26 cellular contexts compared by ENCODE assay signal in genomic region chr12:110848524-110848923, GRCh38. TPM values are rescaled to one million over a fixed set of nuclear protein-coding genes. Genes with fewer than 3 reads are reported as not detected.
DNase-seq lines count a peak whose midpoint lies in the region; ATAC-seq, FAIRE-seq and TF ChIP-seq lines count a peak whose summit lies in the region.
"Had no signal": no experiment of that assay in that cellular context is flagged by ENCODE, and none has a peak within 500 bp of the region (broad histone marks: within the 10 kb centered on the region; RNA-seq: fewer than 3 reads in every experiment).

No MANE protein-coding gene starts in this region.

- no peak overlapping the region for H3K4ac ChIP-seq in neuronal stem cell (ENCODE audit: low read length)

- in situ Hi-C loops in HepG2 (cut with HindIII; ENCODE audit: extremely low pct_ligation_motif_present, low pct_unique_long_range_greater_than_20kb) = no loop called here
- in situ Hi-C loops in K562 (cut with MboI) = no loop called here
- in situ Hi-C loops in HAP-1 (cut with MboI; ENCODE audit: low sequenced_read_pairs) = no loop called here

- H3K4me2 ChIP-seq in HepG2 (ENCODE audit: low read depth, low read length) (no peak overlapping the region), K562 (ENCODE audit: insufficient read depth, low read length) (no peak overlapping the region), neuronal stem cell (ENCODE audit: insufficient read depth, low read length, poor library complexity, severe bottlenecking) (no peak overlapping the region)
- H3K4me2 ChIP-seq: A549; BLaER1 treated with 17β-estradiol and CSF1 and Interleukin-3, amounts not matched to agents 10 nM and 100 nM had no signal

- no peak overlapping the region for H2BK120ac ChIP-seq in neuronal stem cell (ENCODE audit: low read depth, low read length)

- TF ChIP-seq POLR2A in HepG2 (IDR thresholded peaks at IDR 0.05; ENCODE audit: insufficient read depth in 1 of 2, low read depth in 2 of 2, low read length in 2 of 2) (no peak), right lobe of liver (IDR thresholded peaks at IDR 0.05) (no peak), K562 (conservative IDR thresholded peaks at IDR 0.05) (no peak)

- H3K27ac Mint-ChIP-seq in endodermal cell = no peak overlapping the region
- H3K27ac Mint-ChIP-seq: CD4-positive, alpha-beta T cell; CD8-positive, alpha-beta memory T cell had no signal

- H2BK12ac ChIP-seq in neuronal stem cell (ENCODE audit: low read length) = no peak overlapping the region

- H3K4me1 Mint-ChIP-seq in endodermal cell = no peaks in the 10 kb centered on the region

- BruUV-seq in HepG2 (replicated peaks; lab: Mats Ljungman, UMichigan) (no TSS peak), K562 (replicated peaks; lab: Mats Ljungman, UMichigan) (no TSS peak)

- H3K79me1 ChIP-seq in neuronal stem cell (ENCODE audit: low read depth, low read length) = no peaks in the 10 kb centered on the region

- H2BK15ac ChIP-seq in neuronal stem cell (ENCODE audit: low read length) = no peak overlapping the region

- intact Hi-C loops in HepG2 (cut with micrococcal nuclease; ENCODE audit: unreplicated experiment) = no loop called here
- intact Hi-C loops in right lobe of liver (cut with DNase I) = no loop called here
- intact Hi-C loops in K562 (cut with micrococcal nuclease) = loop anchor here (5.0 kb wide), 1 partner anchor 44 kb away; no protein-coding TSS in a partner anchor

- H3K9me1 ChIP-seq in K562 (ENCODE audit: control insufficient read depth, insufficient read depth, low read length) = no peaks in the 10 kb centered on the region

- H3K27ac ChIP-seq in HepG2 (ENCODE audit: extremely low read length, insufficient read depth, low read length) (no peak overlapping the region), right lobe of liver (no peak overlapping the region), K562 (ENCODE audit: extremely low read depth, low read depth, low read length) (no peak overlapping the region), endodermal cell (ENCODE audit: low read depth, low read length) (no peak overlapping the region), neuronal stem cell (replicated peaks; ENCODE audit: low read length) (no peak overlapping the region)
- H3K27ac ChIP-seq: A549; BLaER1 treated with 17β-estradiol and CSF1 and Interleukin-3, amounts not matched to agents 10 nM and 100 nM had no signal

- no peak overlapping the region for H4K91ac ChIP-seq in neuronal stem cell (ENCODE audit: low read depth, low read length, poor library complexity)

- H3K36me3 Mint-ChIP-seq in endodermal cell (ENCODE audit: low read depth) = no peaks in the 10 kb centered on the region
- H3K36me3 Mint-ChIP-seq: CD14-positive monocyte; CD8-positive, alpha-beta memory T cell had no signal

- H2AK5ac ChIP-seq in neuronal stem cell (ENCODE audit: low read depth, low read length) = peak overlapping the region; percentile 22

- FAIRE-seq in HepG2 (lab: Jason Lieb, UNC) (no peak), K562 (lab: Jason Lieb, UNC) (no peak)
- FAIRE-seq: A549, D721Med, GM12891, GM18507 had no signal

- no peak overlapping the region for H3K14ac ChIP-seq in neuronal stem cell (ENCODE audit: low read length)

- no peaks in the 10 kb centered on the region for H3K36me3 ChIP-seq in HepG2 (replicated peaks in 1 of 2; ENCODE audit: control insufficient read depth in 1 of 2, insufficient read depth in 2 of 2, low read length in 2 of 2)
- no peaks in the 10 kb centered on the region for H3K36me3 ChIP-seq in right lobe of liver
- H3K36me3 ChIP-seq in K562 (ENCODE audit: control insufficient read depth, insufficient read depth, low read length) = no peaks in the 10 kb centered on the region
- no peaks in the 10 kb centered on the region for H3K36me3 ChIP-seq in endodermal cell (ENCODE audit: control insufficient read depth, insufficient read depth, low read length)
- no peaks in the 10 kb centered on the region for H3K36me3 ChIP-seq in neuronal stem cell (replicated peaks in 1 of 2; ENCODE audit: control insufficient read depth in 2 of 2, insufficient read depth in 2 of 2, low read length in 2 of 2)
- H3K36me3 ChIP-seq in HAP-1 (replicated peaks) = no peaks in the 10 kb centered on the region
- H3K36me3 ChIP-seq: BE2C; BLaER1 treated with 17β-estradiol and CSF1 and Interleukin-3, amounts not matched to agents 10 nM and 100 nM had no signal

- no peak overlapping the region for H2BK5ac ChIP-seq in neuronal stem cell (ENCODE audit: low read length)

- no peak overlapping the region for H3K4me3 Mint-ChIP-seq in endodermal cell

- no peak for TF ChIP-seq RAD21 in HepG2 (CRISPR knock-in tag; IDR thresholded peaks at IDR 0.05)
- no peak for TF ChIP-seq RAD21 in K562 (CRISPR knock-in tag; conservative IDR thresholded peaks at IDR 0.05 in 1 of 2, IDR thresholded peaks at IDR 0.05 in 1 of 2)

- H3K79me2 ChIP-seq in HepG2 (ENCODE audit: insufficient read depth, low read length) (no peaks in the 10 kb centered on the region), K562 (ENCODE audit: control insufficient read depth, insufficient read depth, low read length) (no peaks in the 10 kb centered on the region)

- no peak overlapping the region for H3K23ac ChIP-seq in neuronal stem cell (ENCODE audit: low read depth, low read length, poor library complexity)

- peaks cover 4% of the 10 kb centered on the region for H3K27me3 Mint-ChIP-seq in endodermal cell (ENCODE audit: insufficient read depth)

- H3K4me1 ChIP-seq in HepG2 (ENCODE audit: insufficient read depth, low read length) = no peaks in the 10 kb centered on the region
- H3K4me1 ChIP-seq in right lobe of liver = no peaks in the 10 kb centered on the region
- H3K4me1 ChIP-seq in K562 (replicated peaks in 1 of 2; ENCODE audit: control insufficient read depth in 2 of 2, insufficient read depth in 2 of 2, low read length in 2 of 2) = peaks cover 0 to 6% of the 10 kb centered on the region in 2 experiments; a peak in 2 of 5 replicates
- no peaks in the 10 kb centered on the region for H3K4me1 ChIP-seq in endodermal cell (ENCODE audit: control insufficient read depth, insufficient read depth, low read length)
- H3K4me1 ChIP-seq in neuronal stem cell (ENCODE audit: control insufficient read depth in 2 of 2, insufficient read depth in 1 of 2, low read depth in 1 of 2, low read length in 2 of 2) = peaks cover 0 to 2% of the 10 kb centered on the region in 2 donors
- no peaks in the 10 kb centered on the region for H3K4me1 ChIP-seq in HAP-1
- H3K4me1 ChIP-seq: A549, BE2C had no signal

- H3K4me3 ChIP-seq in HepG2 (replicated peaks in 1 of 3; ENCODE audit: insufficient read depth in 1 of 3, low read depth in 2 of 3, low read length in 3 of 3) (no peak overlapping the region), right lobe of liver (no peak overlapping the region), K562 (no peak overlapping the region), endodermal cell (ENCODE audit: low read length) (no peak overlapping the region), neuronal stem cell (ENCODE audit: low read length in 2 of 2) (no peak overlapping the region), HAP-1 (no peak overlapping the region)
- H3K4me3 ChIP-seq: A549; BLaER1 treated with 17β-estradiol and CSF1 and Interleukin-3, amounts not matched to agents 10 nM and 100 nM had no signal

- no peak overlapping the region for H2AFZ ChIP-seq in HepG2 (ENCODE audit: low read length)
- no peak overlapping the region for H2AFZ ChIP-seq in K562 (ENCODE audit: low read depth, low read length)
- H2AFZ ChIP-seq in neuronal stem cell (ENCODE audit: low read length) = no peak overlapping the region

- no peak for TF ChIP-seq EP300 in HepG2 (IDR thresholded peaks at IDR 0.05; ENCODE audit: low read depth in 2 of 2, low read length in 2 of 2)
- TF ChIP-seq EP300 in HepG2 (CRISPR knock-in tag; IDR thresholded peaks at IDR 0.05; ENCODE audit: borderline replicate concordance) = no peak
- TF ChIP-seq EP300 in K562 (IDR thresholded peaks at IDR 0.05; ENCODE audit: low read length) = no peak

- no peaks in the 10 kb centered on the region for H4K20me1 ChIP-seq in HepG2 (ENCODE audit: insufficient read depth, low read length)
- H4K20me1 ChIP-seq in K562 (replicated peaks; ENCODE audit: control insufficient read depth, insufficient read depth, low read length) = no peaks in the 10 kb centered on the region
- H4K20me1 ChIP-seq: BLaER1 treated with 17β-estradiol and CSF1 and Interleukin-3, amounts not matched to agents 10 nM and 100 nM had no signal

- WGBS in HepG2 (ENCODE audit: low lambda C conversion rate) = 49% methylated on average over 4 of the region's 4 CpGs
- no CpG with 5 or more reads among the region's 4 CpGs for WGBS in right lobe of liver (ENCODE audit: insufficient coverage, low coverage, low lambda C conversion rate, missing lambda C conversion rate)
- 4% methylated on average over 4 of the region's 4 CpGs for WGBS in K562 (ENCODE audit: insufficient coverage, low coverage, missing lambda C conversion rate)
- 98 to 100% methylated on average over 2 to 4 of the region's 4 CpGs for WGBS in endodermal cell (ENCODE audit: insufficient coverage in 1 of 2, insufficient read length in 1 of 2), 2 experiments
- no CpG with 5 or more reads among the region's 4 CpGs for WGBS in neuronal stem cell (ENCODE audit: extremely low coverage in 2 of 2, insufficient read length in 2 of 2, insufficient replicate concordance in 1 of 2), 2 donors

- ATAC-seq in HepG2 (no peak), right lobe of liver (no peak), K562 (no peak), HG02970 (IDR thresholded peaks at IDR 0.05; ENCODE audit: low FRiP score, unreplicated experiment) (no peak)
- ATAC-seq: A549, HCT116 had no signal

- H3K9me3 ChIP-seq in HepG2 (ENCODE audit: low read length) (no peaks in the 10 kb centered on the region), right lobe of liver (no peaks in the 10 kb centered on the region), K562 (replicated peaks; ENCODE audit: control insufficient read depth, insufficient read depth, low read depth, low read length) (no peaks in the 10 kb centered on the region), endodermal cell (ENCODE audit: control insufficient read depth, low read length) (no peaks in the 10 kb centered on the region), neuronal stem cell (replicated peaks in 1 of 2; ENCODE audit: control insufficient read depth in 2 of 2, insufficient read depth in 1 of 2, low read depth in 1 of 2, low read length in 2 of 2) (peaks cover 0 to 1% of the 10 kb centered on the region in 2 donors), HAP-1 (no peaks in the 10 kb centered on the region)
- H3K9me3 ChIP-seq: A549, BE2C had no signal

- TF ChIP-seq CTCF in HepG2 (CRISPR knock-in tag; IDR thresholded peaks at IDR 0.05) = no peak
- TF ChIP-seq CTCF in right lobe of liver (IDR thresholded peaks at IDR 0.05) = no peak
- TF ChIP-seq CTCF in K562 (IDR thresholded peaks at IDR 0.05 in 2 of 3, conservative IDR thresholded peaks at IDR 0.05 in 1 of 3; ENCODE audit: insufficient read depth in 2 of 3, low read depth in 1 of 3, low read length in 3 of 3) = no peak
- TF ChIP-seq CTCF in endodermal cell (conservative IDR thresholded peaks at IDR 0.05) = no peak

- no peak for DNase-seq in HepG2 (ENCODE audit: low spot score)
- no peak for DNase-seq in right lobe of liver
- DNase-seq in K562 (ENCODE audit: extremely low read depth in 1 of 4, low spot score in 3 of 4) = no peak
- DNase-seq in endodermal cell = peak; percentile 47
- no peak for DNase-seq in neuronal stem cell (ENCODE audit: low spot score)
- DNase-seq in HAP-1 (ENCODE audit: low spot score in 2 of 2) = no peak
- no peak for DNase-seq in activated effector memory CD4-positive, alpha-beta T cell treated with Interleukin-2 at 50 U/mL for 16 hours
- DNase-seq: 8988T; ACHN; AML-193; BE2C; CD4-positive, alpha-beta T cell; CD8-positive, alpha-beta memory T cell; DMS153; DMS79; GF-D8; GOT3 had no signal

- H3K9ac ChIP-seq in HepG2 (ENCODE audit: insufficient read depth, low read depth, low read length) (no peak overlapping the region), K562 (ENCODE audit: insufficient read depth in 1 of 2, low read depth in 2 of 2, low read length in 2 of 2) (no peak overlapping the region), endodermal cell (ENCODE audit: extremely low read depth, low read length, poor library complexity, severe bottlenecking) (no peak overlapping the region), neuronal stem cell (ENCODE audit: low read depth, low read length, poor library complexity) (no peak overlapping the region)
- H3K9ac ChIP-seq: BLaER1 treated with 17β-estradiol and CSF1 and Interleukin-3, amounts not matched to agents 10 nM and 100 nM had no signal

- no peak overlapping the region for H4K8ac ChIP-seq in neuronal stem cell (ENCODE audit: low read depth, low read length)

- POLR2A ChIA-PET in HepG2 (lab: Yijun Ruan, JAX) (no interaction called here), K562 (lab: Yijun Ruan, JAX) (no interaction called here)

- H3K9me3 Mint-ChIP-seq in endodermal cell = no peaks in the 10 kb centered on the region
- H3K9me3 Mint-ChIP-seq: CD4-positive, alpha-beta T cell; CD8-positive, alpha-beta memory T cell had no signal

- H3K27me3 ChIP-seq in HepG2 (ENCODE audit: control insufficient read depth in 1 of 2, insufficient read depth in 2 of 2, low read length in 2 of 2) (peaks cover 7 to 57% of the 10 kb centered on the region in 2 experiments; a peak in 4 of 5 replicates), right lobe of liver (no peaks in the 10 kb centered on the region), K562 (ENCODE audit: control insufficient read depth in 2 of 2, insufficient read depth in 2 of 2, low read length in 2 of 2) (peaks cover 16 to 55% of the 10 kb centered on the region in 2 experiments; a peak in 4 of 5 replicates), endodermal cell (ENCODE audit: control insufficient read depth, insufficient read depth, low read length, poor library complexity, severe bottlenecking) (no peaks in the 10 kb centered on the region), neuronal stem cell (ENCODE audit: control insufficient read depth in 3 of 3, insufficient read depth in 3 of 3, low read depth in 1 of 3, low read length in 3 of 3) (peaks cover 0 to 48% (median 0%) of the 10 kb centered on the region in 3 experiments), HAP-1 (ENCODE audit: low read depth) (0 out of 2 replicates have a peak, but pooled peaks cover 3% of the 10 kb centered on the region)

- H3K18ac ChIP-seq in neuronal stem cell (ENCODE audit: low read length) = peak overlapping the region; percentile 62

- CTCF ChIA-PET in HepG2 (lab: Yijun Ruan, JAX; ENCODE audit: low intra/inter-chr PET ratio, low total read pairs) (no interaction called here), K562 (lab: Yijun Ruan, JAX; ENCODE audit: low intra/inter-chr PET ratio) (no interaction called here)

RNA-seq across cellular contexts. Expression of gene CCDC63, which starts 1.7 kb away (rescaled TPM):
- not detected in 2 replicates for total RNA-seq in HepG2 (2016; rRNA removed; fragmentation: Illumina TruSeq; extraction: Trizol)
- total RNA-seq in HepG2 (2016; cell fraction: cytosol; rRNA removed; fragmentation: Illumina TruSeq; extraction: Trizol; ENCODE audit: low read depth) = not detected in 2 replicates
- total RNA-seq in HepG2 (2016; cell fraction: insoluble cytoplasmic fraction; rRNA removed; fragmentation: Illumina TruSeq; extraction: Trizol) = not detected in 2 replicates
- not detected in 2 replicates for total RNA-seq in HepG2 (2016; cell fraction: membrane; rRNA removed; fragmentation: Illumina TruSeq; extraction: Trizol)
- total RNA-seq in HepG2 (2016; cell fraction: nucleus; rRNA removed; fragmentation: Illumina TruSeq; extraction: Trizol) = not detected in 2 replicates
- not detected in 2 replicates for polyA plus RNA-seq in HepG2 (2011; rRNA removed)
- not detected in 2 replicates for polyA plus RNA-seq in HepG2 (2011; cell fraction: cytosol; rRNA removed)
- polyA plus RNA-seq in HepG2 (2011; cell fraction: nucleus; rRNA removed) = not detected in 2 replicates
- not detected in 2 replicates for polyA plus RNA-seq in HepG2 (2012)
- not detected in 2 replicates for polyA plus RNA-seq in HepG2 (2016; cell fraction: cytosol; fragmentation: Illumina TruSeq; extraction: Trizol; ENCODE audit: low read depth)
- polyA plus RNA-seq in HepG2 (2016; cell fraction: insoluble cytoplasmic fraction; fragmentation: Illumina TruSeq; extraction: Trizol; ENCODE audit: low read depth) = not detected in 2 replicates
- polyA plus RNA-seq in HepG2 (2016; cell fraction: membrane; fragmentation: Illumina TruSeq; extraction: Trizol; ENCODE audit: low read depth) = not detected in 2 replicates
- polyA plus RNA-seq in HepG2 (2016; cell fraction: nucleus; fragmentation: Illumina TruSeq; extraction: Trizol; ENCODE audit: insufficient read depth, low read depth) = not detected in 2 replicates
- polyA minus RNA-seq in HepG2 (2011; rRNA and poly(A)+ RNA removed; ENCODE audit: low replicate concordance) = 0.16 TPM in 1 of 2 replicates, not detected in the other
- polyA minus RNA-seq in HepG2 (2011; cell fraction: cytosol; rRNA and poly(A)+ RNA removed) = not detected in 2 replicates
- polyA minus RNA-seq in HepG2 (2011; cell fraction: nucleus; rRNA and poly(A)+ RNA removed) = not detected in 2 replicates
- not detected for total RNA-seq in right lobe of liver
- total RNA-seq in K562 (2011; cell fraction: chromatin; rRNA removed; ENCODE audit: low replicate concordance) = not detected in 2 replicates
- not detected in 2 replicates for total RNA-seq in K562 (2011; cell fraction: nucleolus; rRNA removed)
- total RNA-seq in K562 (2011; cell fraction: nucleoplasm; rRNA removed) = not detected in 2 replicates
- not detected in 2 replicates for total RNA-seq in K562 (2014; rRNA removed)
- total RNA-seq in K562 (2014; rRNA removed; fragmentation: Illumina TruSeq; extraction: Trizol) = not detected in 2 replicates
- total RNA-seq in K562 (2015; rRNA removed; fragmentation: Illumina TruSeq; extraction: Trizol) = not detected in 2 replicates
- total RNA-seq in K562 (2021) = not detected in 2 replicates
- polyA plus RNA-seq in K562 (2011; rRNA removed) = not detected in 2 replicates
- polyA plus RNA-seq in K562 (2011; cell fraction: cytosol; rRNA removed) = not detected in 2 replicates
- not detected in 2 replicates for polyA plus RNA-seq in K562 (2011; cell fraction: nucleus; rRNA removed)
- polyA plus RNA-seq in K562 (2012) = not detected in 2 replicates
- not detected in 2 replicates for polyA plus RNA-seq in K562 (2014; fragmentation: Illumina TruSeq; extraction: Trizol)
- polyA plus RNA-seq in K562 (2014; fragmentation: Nextera tagmentation; extraction: Ambion mirVana) = not detected
- polyA plus RNA-seq in K562 (2014; rRNA removed) = not detected in 2 replicates
- not detected in 2 replicates for polyA minus RNA-seq in K562 (2011; rRNA and poly(A)+ RNA removed)
- polyA minus RNA-seq in K562 (2011; cell fraction: cytosol; rRNA and poly(A)+ RNA removed) = not detected in 2 replicates
- polyA minus RNA-seq in K562 (2011; cell fraction: nucleus; rRNA and poly(A)+ RNA removed) = not detected in 2 replicates
- 1 to 10 TPM in 1 of 2 donors, under 1 TPM in 1; 0.95 to 3.1 TPM for total RNA-seq in endodermal cell
- polyA plus RNA-seq in endodermal cell (2013, experiment 1 of 2) = 0.39 TPM
- polyA plus RNA-seq in endodermal cell (2013, experiment 2 of 2) = not detected
- polyA plus RNA-seq in neuronal stem cell (2013, experiment 1 of 2) = 1.3 TPM
- polyA plus RNA-seq in neuronal stem cell (2013, experiment 2 of 2) = 1.1 TPM
- total RNA-seq: CD4-positive, alpha-beta T cell; CD8-positive, alpha-beta memory T cell; G401 had no signal
- polyA plus RNA-seq: CD8-positive, alpha-beta memory T cell had no signal

Comparison
In these comparisons a context has a peak if more than half of its experiments do, and no peak if none do; other contexts are left out.
1. Of the 241 proteins assayed by ChIP-seq in both HepG2 and K562: peak only in HepG2: none; only in K562: ESRRA; in both: none; in neither: 240.